In genomic region chr9:8436791-8437190, GRCh38 we compare ENCODE assay signal across 23 cellular contexts.
DNase-seq lines count a peak whose midpoint lies in the region; ATAC-seq and TF ChIP-seq lines count a peak whose summit lies in the region.
"Had no signal": no experiment of that assay in that cellular context is flagged by ENCODE, and none has a peak within 500 bp of the region (broad histone marks: within the 10 kb centered on the region; RNA-seq: fewer than 3 reads in every experiment).

No MANE protein-coding gene starts in this region.

- no peaks in the 10 kb centered on the region for H3K9me3 Mint-ChIP-seq in activated CD8-positive, alpha-beta T cell treated with anti-CD3 and anti-CD28 coated beads for 36 hours
- H3K9me3 Mint-ChIP-seq in activated CD8-positive, alpha-beta T cell treated with anti-CD3 and anti-CD28 coated beads, Interleukin-2, amount 10 ng/mL, durations not matched to agents 7 days and 5 days (ENCODE audit: insufficient read depth): no peaks in the 10 kb centered on the region
- H3K9me3 Mint-ChIP-seq in activated T-helper 17 cell treated with anti-CD3 and anti-CD28 coated beads, Interleukin-2, amount 50 U/mL, for 72 hours: no peaks in the 10 kb centered on the region
- H3K9me3 Mint-ChIP-seq in T-helper 2 cell treated with Interferon-gamma antibody and Interleukin-4, amounts not matched to agents 5 μg/mL and 100 μg/mL, for 36 hours: no peaks in the 10 kb centered on the region
- H3K9me3 Mint-ChIP-seq: IgD-negative memory B cell had no signal

- H3K4me1 Mint-ChIP-seq in activated CD8-positive, alpha-beta T cell treated with anti-CD3 and anti-CD28 coated beads for 36 hours (ENCODE audit: low read depth): peaks cover 5% of the 10 kb centered on the region
- H3K4me1 Mint-ChIP-seq in activated CD8-positive, alpha-beta T cell treated with anti-CD3 and anti-CD28 coated beads, Interleukin-2, amount 10 ng/mL, durations not matched to agents 7 days and 5 days (ENCODE audit: low read depth): no peaks in the 10 kb centered on the region
- H3K4me1 Mint-ChIP-seq in activated T-helper 17 cell treated with anti-CD3 and anti-CD28 coated beads, Interleukin-2, amount 50 U/mL, for 72 hours: peaks cover 8% of the 10 kb centered on the region
- no peaks in the 10 kb centered on the region for H3K4me1 Mint-ChIP-seq in T-helper 2 cell treated with Interferon-gamma antibody and Interleukin-4, amounts not matched to agents 5 μg/mL and 100 μg/mL, for 36 hours (ENCODE audit: low read depth)
- H3K4me1 Mint-ChIP-seq: B cell, CD14-positive monocyte, IgD-negative memory B cell had no signal

- CTCF ChIA-PET in activated CD8-positive, alpha-beta T cell treated with anti-CD3 and anti-CD28 coated beads for 36 hours (lab: Charles Lee): no interaction called here
- CTCF ChIA-PET in activated CD8-positive, alpha-beta T cell treated with anti-CD3 and anti-CD28 coated beads, Interleukin-2, amount 10 ng/mL, durations not matched to agents 7 days and 5 days (lab: Charles Lee): no interaction called here

- H3K27ac Mint-ChIP-seq in activated CD8-positive, alpha-beta T cell treated with anti-CD3 and anti-CD28 coated beads for 36 hours: peak overlapping the region; percentile 50
- H3K27ac Mint-ChIP-seq in activated CD8-positive, alpha-beta T cell treated with anti-CD3 and anti-CD28 coated beads, Interleukin-2, amount 10 ng/mL, durations not matched to agents 7 days and 5 days: no peak overlapping the region
- H3K27ac Mint-ChIP-seq in activated T-helper 17 cell treated with anti-CD3 and anti-CD28 coated beads, Interleukin-2, amount 50 U/mL, for 72 hours: peak overlapping the region; percentile 62
- no peak overlapping the region for H3K27ac Mint-ChIP-seq in T-helper 2 cell treated with Interferon-gamma antibody and Interleukin-4, amounts not matched to agents 5 μg/mL and 100 μg/mL, for 36 hours
- H3K27ac Mint-ChIP-seq: B cell, CD14-positive monocyte, IgD-negative memory B cell had no signal

- intact Hi-C loops in activated CD8-positive, alpha-beta T cell treated with anti-CD3 and anti-CD28 coated beads for 36 hours (cut with micrococcal nuclease): no loop called here

- DNase-seq in activated CD8-positive, alpha-beta T cell treated with anti-CD3 and anti-CD28 coated beads for 36 hours: no peak
- DNase-seq in activated CD8-positive, alpha-beta T cell treated with anti-CD3 and anti-CD28 coated beads, Interleukin-2, amount 10 ng/mL, durations not matched to agents 7 days and 5 days: no peak
- DNase-seq in AG08395 (ENCODE audit: low spot score): peak; percentile 2
- DNase-seq in pons (ENCODE audit: low spot score): peak; percentile 25
- no peak for DNase-seq in NCI-H1417 treated with DMSO at 0.1 percent for 48 hours (lab: John Stamatoyannopoulos, UW)
- DNase-seq in T-helper 2 cell treated with Interferon-gamma antibody and Interleukin-4, amounts not matched to agents 5 μg/mL and 100 μg/mL, for 36 hours (ENCODE audit: low spot score): no peak
- no peak for DNase-seq in glomerular visceral epithelial cell (ENCODE audit: extremely low spot score)
- DNase-seq: DMS53; GF-D8; H7; NCI-H1105; NCI-H1694; NCI-H2081; NCI-H2171; NCI-H345; NCI-H524; NCI-H774; NK-92 treated with Interleukin-12 subunit alpha and Interleukin-12 subunit beta, amount 100 ng/mL, for 24 hours had no signal

- POLR2A ChIA-PET in activated CD8-positive, alpha-beta T cell treated with anti-CD3 and anti-CD28 coated beads for 36 hours (lab: Charles Lee): no interaction called here
- POLR2A ChIA-PET in activated CD8-positive, alpha-beta T cell treated with anti-CD3 and anti-CD28 coated beads, Interleukin-2, amount 10 ng/mL, durations not matched to agents 7 days and 5 days (lab: Charles Lee): no interaction called here

- ATAC-seq in activated CD8-positive, alpha-beta T cell treated with anti-CD3 and anti-CD28 coated beads for 36 hours: peak; percentile 62
- no peak for ATAC-seq in activated CD8-positive, alpha-beta T cell treated with anti-CD3 and anti-CD28 coated beads, Interleukin-2, amount 10 ng/mL, durations not matched to agents 7 days and 5 days
- peak; percentile 88 for ATAC-seq in activated T-helper 17 cell treated with anti-CD3 and anti-CD28 coated beads, Interleukin-2, amount 50 U/mL, for 72 hours (replicated peaks)
- ATAC-seq: Panc1 had no signal

- H3K36me3 Mint-ChIP-seq in activated CD8-positive, alpha-beta T cell treated with anti-CD3 and anti-CD28 coated beads for 36 hours (ENCODE audit: low read depth): no peaks in the 10 kb centered on the region
- no peaks in the 10 kb centered on the region for H3K36me3 Mint-ChIP-seq in activated CD8-positive, alpha-beta T cell treated with anti-CD3 and anti-CD28 coated beads, Interleukin-2, amount 10 ng/mL, durations not matched to agents 7 days and 5 days (ENCODE audit: low read depth)
- H3K36me3 Mint-ChIP-seq in activated T-helper 17 cell treated with anti-CD3 and anti-CD28 coated beads, Interleukin-2, amount 50 U/mL, for 72 hours (ENCODE audit: low read depth): no peaks in the 10 kb centered on the region
- no peaks in the 10 kb centered on the region for H3K36me3 Mint-ChIP-seq in T-helper 2 cell treated with Interferon-gamma antibody and Interleukin-4, amounts not matched to agents 5 μg/mL and 100 μg/mL, for 36 hours (ENCODE audit: low read depth)
- H3K36me3 Mint-ChIP-seq: CD14-positive monocyte, IgD-negative memory B cell had no signal

- no peak for TF ChIP-seq CTCF in activated CD8-positive, alpha-beta T cell treated with anti-CD3 and anti-CD28 coated beads for 36 hours (IDR thresholded peaks at IDR 0.05)

- no peaks in the 10 kb centered on the region for H3K27me3 Mint-ChIP-seq in activated CD8-positive, alpha-beta T cell treated with anti-CD3 and anti-CD28 coated beads for 36 hours
- no peaks in the 10 kb centered on the region for H3K27me3 Mint-ChIP-seq in activated CD8-positive, alpha-beta T cell treated with anti-CD3 and anti-CD28 coated beads, Interleukin-2, amount 10 ng/mL, durations not matched to agents 7 days and 5 days (ENCODE audit: low read depth)
- peaks cover 3% of the 10 kb centered on the region for H3K27me3 Mint-ChIP-seq in activated T-helper 17 cell treated with anti-CD3 and anti-CD28 coated beads, Interleukin-2, amount 50 U/mL, for 72 hours
- no peaks in the 10 kb centered on the region for H3K27me3 Mint-ChIP-seq in T-helper 2 cell treated with Interferon-gamma antibody and Interleukin-4, amounts not matched to agents 5 μg/mL and 100 μg/mL, for 36 hours (ENCODE audit: low read depth)
- H3K27me3 Mint-ChIP-seq: B cell had no signal

- H3K4me3 Mint-ChIP-seq in activated CD8-positive, alpha-beta T cell treated with anti-CD3 and anti-CD28 coated beads for 36 hours: no peak overlapping the region
- H3K4me3 Mint-ChIP-seq in activated CD8-positive, alpha-beta T cell treated with anti-CD3 and anti-CD28 coated beads, Interleukin-2, amount 10 ng/mL, durations not matched to agents 7 days and 5 days: no peak overlapping the region
- no peak overlapping the region for H3K4me3 Mint-ChIP-seq in activated T-helper 17 cell treated with anti-CD3 and anti-CD28 coated beads, Interleukin-2, amount 50 U/mL, for 72 hours
- H3K4me3 Mint-ChIP-seq in T-helper 2 cell treated with Interferon-gamma antibody and Interleukin-4, amounts not matched to agents 5 μg/mL and 100 μg/mL, for 36 hours: no peak overlapping the region
- H3K4me3 Mint-ChIP-seq: B cell, CD14-positive monocyte, IgD-negative memory B cell had no signal

Comparison
In these comparisons a context has a peak if more than half of its experiments do, and no peak if none do; other contexts are left out.
1. H3K27ac Mint-ChIP-seq: peak in activated CD8-positive, alpha-beta T cell treated with anti-CD3 and anti-CD28 coated beads for 36 hours (single experiment) and activated T-helper 17 cell treated with anti-CD3 and anti-CD28 coated beads, Interleukin-2, amount 50 U/mL, for 72 hours (single experiment); none in activated CD8-positive, alpha-beta T cell treated with anti-CD3 and anti-CD28 coated beads, Interleukin-2, amount 10 ng/mL, durations not matched to agents 7 days and 5 days (single experiment) and T-helper 2 cell treated with Interferon-gamma antibody and Interleukin-4, amounts not matched to agents 5 μg/mL and 100 μg/mL, for 36 hours (single experiment).
2. DNase-seq: peak in AG08395 (single experiment) and pons (single experiment); none in activated CD8-positive, alpha-beta T cell treated with anti-CD3 and anti-CD28 coated beads for 36 hours (single experiment), activated CD8-positive, alpha-beta T cell treated with anti-CD3 and anti-CD28 coated beads, Interleukin-2, amount 10 ng/mL, durations not matched to agents 7 days and 5 days (single experiment), NCI-H1417 treated with DMSO at 0.1 percent for 48 hours (single experiment), T-helper 2 cell treated with Interferon-gamma antibody and Interleukin-4, amounts not matched to agents 5 μg/mL and 100 μg/mL, for 36 hours (single experiment) and glomerular visceral epithelial cell (single experiment).